19 cellular contexts compared by ENCODE assay signal in the genomic region with DNA sequence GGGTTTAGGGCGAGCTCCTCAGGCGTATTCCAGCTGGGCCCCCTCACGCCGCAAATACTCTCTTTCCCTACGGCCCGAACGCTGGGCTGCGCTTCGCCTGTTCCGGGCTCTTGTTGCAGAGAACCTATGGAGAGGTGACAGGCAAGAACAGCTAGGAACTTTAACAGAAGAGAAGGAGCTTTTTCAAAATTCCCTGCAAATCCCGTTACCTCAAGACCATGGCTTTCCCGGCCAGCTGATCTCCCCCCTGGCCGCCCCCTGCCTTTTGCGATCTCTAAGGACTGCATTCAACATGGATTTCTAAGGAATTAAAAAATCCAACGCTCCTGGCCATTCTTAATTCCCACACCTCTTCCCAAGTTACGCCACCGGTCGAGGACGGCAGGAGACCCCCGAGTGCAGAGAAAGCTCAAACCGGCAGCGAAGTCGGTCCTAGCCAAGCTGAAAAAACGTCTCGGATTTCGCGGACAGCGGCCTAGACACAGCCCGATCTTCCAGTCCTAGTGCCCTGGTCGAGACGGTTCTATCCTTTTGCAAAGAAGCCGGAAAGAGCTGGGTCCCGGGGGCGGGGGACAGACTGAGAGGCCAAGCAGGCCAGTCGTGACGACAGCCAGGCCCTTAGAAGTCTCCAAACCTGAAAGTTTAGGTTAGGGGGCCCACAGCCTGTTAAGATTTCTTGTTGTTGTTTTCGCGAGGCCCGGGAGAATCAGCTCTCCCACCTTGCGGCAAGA. TPM values are rescaled to one million over a fixed set of nuclear protein-coding genes. Genes with fewer than 3 reads are reported as not detected.
DNase-seq lines count a peak whose midpoint lies in the region; ATAC-seq, FAIRE-seq and TF ChIP-seq lines count a peak whose summit lies in the region.
"Had no signal": no experiment of that assay in that cellular context is flagged by ENCODE, and none has a peak within 500 bp of the region (broad histone marks: within the 10 kb centered on the region; RNA-seq: fewer than 3 reads in every experiment).

No MANE protein-coding gene starts in this region.

- H3K23me2 ChIP-seq in H1 (ENCODE audit: low read depth, low read length): peaks cover 5% of the 10 kb centered on the region; the same call in 1 of the 2 replicates

- H2BK5ac ChIP-seq in H1 (ENCODE audit: low read depth, low read length): no peak overlapping the region

- dilution Hi-C loops in mammary epithelial cell (cut with HindIII; ENCODE audit: low sequenced_read_pairs): no loop called here

- no peak overlapping the region for H2BK12ac ChIP-seq in H1 (ENCODE audit: low read depth, low read length)

- intact Hi-C loops in breast epithelium (cut with DNase I; ENCODE audit: low total_unique reads) (no loop called here), mammary epithelial cell (cut with micrococcal nuclease) (no loop called here)

- no peak overlapping the region for H3K56ac ChIP-seq in H1 (replicated peaks; ENCODE audit: insufficient read length, low read depth, low read length)

- H2BK20ac ChIP-seq in H1 (ENCODE audit: low read length): peak overlapping the region; percentile 72; the same call in 1 of the 2 replicates

- H3K4ac ChIP-seq in H1 (replicated peaks; ENCODE audit: insufficient read length, low read depth, low read length): no peak overlapping the region

- no peak overlapping the region for H4K5ac ChIP-seq in H1 (ENCODE audit: insufficient read length, low read depth, low read length)

- CTCF ChIA-PET in mammary epithelial cell (lab: Charles Lee; ENCODE audit: low non-redundant PET): no interaction called here
- CTCF ChIA-PET in H1 (lab: Charles Lee; ENCODE audit: partially characterized antibody): interaction anchor here (0.6 to 3.0 kb wide), 9 partner anchors 11 to 765 kb away, joined by 3 to 13 read pairs (median 4); no protein-coding TSS in a partner anchor

- 48% methylated on average over 30 of the region's 40 CpGs for WGBS in mammary epithelial cell (ENCODE audit: low coverage, missing lambda C conversion rate)
- 3% methylated on average over 33 of the region's 40 CpGs; no CpG with 5 or more reads in 1 of the 2 experiments for WGBS in H1 (ENCODE audit: extremely low coverage in 1 of 2, insufficient coverage in 1 of 2, insufficient read length in 1 of 2, insufficient replicate concordance in 2 of 2, low coverage in 1 of 2, low lambda C conversion rate in 2 of 2, missing lambda C conversion rate in 1 of 2), 2 experiments

- TF ChIP-seq CTCF in breast epithelium (IDR thresholded peaks at IDR 0.05) (no peak), mammary epithelial cell (conservative IDR thresholded peaks at IDR 0.05 in 1 of 2, IDR thresholded peaks at IDR 0.05 in 1 of 2; ENCODE audit: extremely low read depth in 1 of 2, insufficient read depth in 1 of 2, low read depth in 1 of 2, low read length in 2 of 2) (no peak), H1 (IDR thresholded peaks at IDR 0.05; ENCODE audit: control extremely low read depth in 1 of 3, insufficient read depth in 1 of 3, low read depth in 1 of 3, low read length in 3 of 3) (no peak), neural cell (IDR thresholded peaks at IDR 0.05; ENCODE audit: poor library complexity, severe bottlenecking) (no peak), coronary artery (IDR thresholded peaks at IDR 0.05) (no peak)

- H2BK120ac ChIP-seq in H1 (replicated peaks; ENCODE audit: low read depth, low read length): no peak overlapping the region

- TF ChIP-seq POLR2A in breast epithelium (IDR thresholded peaks at IDR 0.05): no peak
- no peak for TF ChIP-seq POLR2A in H1 (IDR thresholded peaks at IDR 0.05; ENCODE audit: control extremely low read depth in 1 of 2, low read depth in 2 of 2, low read length in 2 of 2)

- no TSS peak for BruUV-seq in mammary epithelial cell (replicated peaks; lab: Mats Ljungman, UMichigan)

- H4K20me1 ChIP-seq in mammary epithelial cell (ENCODE audit: insufficient read depth, low read length): no peaks in the 10 kb centered on the region
- H4K20me1 ChIP-seq in H1 (replicated peaks in 1 of 2; ENCODE audit: control insufficient read depth in 1 of 2, insufficient read depth in 2 of 2, low read length in 2 of 2): peaks cover 6 to 14% of the 10 kb centered on the region in 2 experiments
- H4K20me1 ChIP-seq in neural cell (ENCODE audit: insufficient read depth): no peaks in the 10 kb centered on the region

- H3K23ac ChIP-seq in H1 (ENCODE audit: insufficient read length): no peak overlapping the region

- H2AFZ ChIP-seq in mammary epithelial cell (ENCODE audit: low read depth, low read length): no peak overlapping the region
- H2AFZ ChIP-seq in H1 (ENCODE audit: low read length): peak overlapping the region; percentile 36; the same call in 1 of the 2 replicates
- no peak overlapping the region for H2AFZ ChIP-seq in neural cell (ENCODE audit: low read depth, low read length)

- no peaks in the 10 kb centered on the region for H3K9me2 ChIP-seq in neural cell (ENCODE audit: insufficient read depth, low read length)

- no peaks in the 10 kb centered on the region for H3K9me3 ChIP-seq in breast epithelium
- H3K9me3 ChIP-seq in mammary epithelial cell (replicated peaks; ENCODE audit: insufficient read depth, low read length): peaks cover 4% of the 10 kb centered on the region
- H3K9me3 ChIP-seq in H1 (ENCODE audit: insufficient read depth in 2 of 2, low read depth in 1 of 2, low read length in 1 of 2): peaks cover 0 to under 1% of the 10 kb centered on the region in 2 experiments; a peak in 1 of 4 replicates
- H3K9me3 ChIP-seq in neural cell (ENCODE audit: low read length): no peaks in the 10 kb centered on the region
- H3K9me3 ChIP-seq: thoracic aorta had no signal

- H3K14ac ChIP-seq in H1 (ENCODE audit: insufficient read length): no peak overlapping the region

- no peaks in the 10 kb centered on the region for H3K79me2 ChIP-seq in mammary epithelial cell (ENCODE audit: insufficient read depth, low read length)
- H3K79me2 ChIP-seq in H1 (ENCODE audit: control insufficient read depth in 1 of 2, insufficient read depth in 2 of 2, low read length in 2 of 2): no peaks in the 10 kb centered on the region
- H3K79me2 ChIP-seq in neural cell (replicated peaks; ENCODE audit: insufficient read depth, low read length): no peaks in the 10 kb centered on the region

- FAIRE-seq in H1 (lab: Jason Lieb, UNC): no peak

- TF ChIP-seq EP300 in H1 (IDR thresholded peaks at IDR 0.05; ENCODE audit: borderline replicate concordance in 1 of 2, low read depth in 2 of 2, low read length in 2 of 2): no peak
- TF ChIP-seq EP300 in neural cell (conservative IDR thresholded peaks at IDR 0.05; ENCODE audit: poor library complexity, severe bottlenecking): no peak

- in situ Hi-C loops in mammary epithelial cell (cut with MboI; ENCODE audit: low sequenced_read_pairs in 2 of 2): no loop called here

- no peak overlapping the region for H2AK5ac ChIP-seq in H1 (ENCODE audit: low read depth, low read length)

- DNase-seq in breast epithelium (ENCODE audit: low spot score in 2 of 2): no peak
- no peak for DNase-seq in mammary epithelial cell
- peak in 1 of 2 experiments; percentile 67 for DNase-seq in H1 (ENCODE audit: low read depth in 1 of 2, low spot score in 2 of 2)
- no peak for DNase-seq in NCI-H446 treated with DMSO at 0.1 percent for 48 hours (lab: John Stamatoyannopoulos, UW)
- DNase-seq in coronary artery (ENCODE audit: low spot score): no peak
- DNase-seq: activated CD4-positive, alpha-beta T cell treated with anti-CD3 and anti-CD28 coated beads for 36 hours; activated T-cell treated with anti-CD3 and anti-CD28 coated beads, Interleukin-2, amount 50 U/mL, for 48 hours; anterior cingulate cortex; effector CD4-positive, alpha-beta T cell; NCI-H446; Peyer's patch; stimulated activated CD4-positive, alpha-beta T cell treated with anti-CD3 and anti-CD28 coated beads, Interleukin-12 subunit alpha, Interleukin-12 subunit beta, amount 100 ng/mL, for 4 hours; T-helper 2 cell had no signal

- no peak overlapping the region for H4K91ac ChIP-seq in H1 (replicated peaks; ENCODE audit: insufficient read length, low read length)

- H3K27me3 ChIP-seq in breast epithelium: peaks cover 0 to 98% of the 10 kb centered on the region in 2 donors
- peaks cover 38% of the 10 kb centered on the region for H3K27me3 ChIP-seq in mammary epithelial cell (ENCODE audit: insufficient read depth, low read length)
- H3K27me3 ChIP-seq in H1 (replicated peaks in 1 of 4; ENCODE audit: control insufficient read depth in 3 of 4, extremely low read depth in 1 of 4, insufficient read depth in 3 of 4, low read length in 3 of 4): peaks cover 84 to 100% (median 100%) of the 10 kb centered on the region in 4 experiments
- peaks cover 100% of the 10 kb centered on the region for H3K27me3 ChIP-seq in neural cell (ENCODE audit: insufficient read depth, low read depth, low read length)

- POLR2A ChIA-PET in H1 (lab: Charles Lee; ENCODE audit: partially characterized antibody): interaction anchor here (0.8 to 2.7 kb wide), 6 partner anchors 9 to 287 kb away, joined by 3 to 7 read pairs (median 3); no protein-coding TSS in a partner anchor

- H3F3A ChIP-seq in neural cell (ENCODE audit: insufficient read depth, low read length, poor library complexity, severe bottlenecking): no peaks in the 10 kb centered on the region

- H3K27ac ChIP-seq in breast epithelium: peak overlapping the region; percentile 25 to 94
- no peak overlapping the region for H3K27ac ChIP-seq in mammary epithelial cell (ENCODE audit: insufficient read depth, low read depth, low read length)
- no peak overlapping the region for H3K27ac ChIP-seq in H1 (ENCODE audit: low read depth, low read length)
- H3K27ac ChIP-seq in neural cell (ENCODE audit: low read length): no peak overlapping the region
- H3K27ac ChIP-seq in coronary artery: no peak overlapping the region
- H3K27ac ChIP-seq: Peyer's patch, thoracic aorta had no signal

- H3K18ac ChIP-seq in H1 (ENCODE audit: extremely low read depth, low read length): peak overlapping the region; percentile 60

- TF ChIP-seq RAD21 in H1 (IDR thresholded peaks at IDR 0.05 in 1 of 2, conservative IDR thresholded peaks at IDR 0.05 in 1 of 2; ENCODE audit: low read depth in 2 of 2, low read length in 2 of 2) (no peak), neural cell (conservative IDR thresholded peaks at IDR 0.05) (no peak)

- no peak overlapping the region for H4K8ac ChIP-seq in H1 (ENCODE audit: extremely low read depth, insufficient read depth, low read length)

- ATAC-seq in GM19467 (IDR thresholded peaks at IDR 0.05; ENCODE audit: unreplicated experiment): no peak
- ATAC-seq in esophagus mucosa: no peak
- ATAC-seq: activated CD4-positive, alpha-beta T cell treated with anti-CD3 and anti-CD28 coated beads for 36 hours; left lobe of liver had no signal

- H3K4me1 ChIP-seq in breast epithelium: peaks cover 0 to 6% of the 10 kb centered on the region in 2 donors
- peaks cover 10% of the 10 kb centered on the region for H3K4me1 ChIP-seq in mammary epithelial cell (ENCODE audit: insufficient read depth, low read length)
- H3K4me1 ChIP-seq in H1 (replicated peaks in 1 of 4; ENCODE audit: control insufficient read depth in 3 of 4, insufficient read depth in 4 of 4, low read length in 3 of 4): peaks cover 13 to 56% (median 28%) of the 10 kb centered on the region in 4 experiments

- no peaks in the 10 kb centered on the region for H3K36me3 ChIP-seq in breast epithelium
- H3K36me3 ChIP-seq in mammary epithelial cell (ENCODE audit: insufficient read depth, low read length): no peaks in the 10 kb centered on the region
- peaks cover 0 to 2% (median 0%) of the 10 kb centered on the region in 4 experiments; a peak in 1 of 8 replicates for H3K36me3 ChIP-seq in H1 (ENCODE audit: control insufficient read depth in 2 of 4, insufficient read depth in 4 of 4, low read length in 3 of 4)
- H3K36me3 ChIP-seq in neural cell (ENCODE audit: insufficient read depth, low read length): no peaks in the 10 kb centered on the region
- H3K36me3 ChIP-seq: Peyer's patch, thoracic aorta had no signal

- H3K9ac ChIP-seq in mammary epithelial cell (ENCODE audit: insufficient read depth, low read length): no peak overlapping the region
- H3K9ac ChIP-seq in H1 (replicated peaks in 1 of 4; ENCODE audit: extremely low read depth in 1 of 4, low read depth in 3 of 4, low read length in 3 of 4): no peak overlapping the region
- no peak overlapping the region for H3K9ac ChIP-seq in neural cell (ENCODE audit: low read length)

- H3K79me1 ChIP-seq in H1 (ENCODE audit: low read depth, low read length): no peaks in the 10 kb centered on the region

- H3K4me2 ChIP-seq in mammary epithelial cell (ENCODE audit: insufficient read depth, low read depth, low read length) (no peak overlapping the region), H1 (ENCODE audit: insufficient read depth in 1 of 2, low read depth in 2 of 2, low read length in 2 of 2) (peak overlapping the region; percentile 62 to 83), neural cell (ENCODE audit: low read length) (no peak overlapping the region)

- no peak overlapping the region for H2BK15ac ChIP-seq in H1 (ENCODE audit: low read length)

- peak overlapping the region in 2 of 3 donors; percentile 63 to 84 for H3K4me3 ChIP-seq in breast epithelium
- H3K4me3 ChIP-seq in mammary epithelial cell (replicated peaks in 1 of 3; ENCODE audit: insufficient read depth in 1 of 3, low read depth in 2 of 3, low read length in 3 of 3): no peak overlapping the region
- H3K4me3 ChIP-seq in H1 (ENCODE audit: extremely low read depth in 1 of 4, insufficient read depth in 2 of 4, low read depth in 3 of 4, low read length in 4 of 4): peak overlapping the region; percentile 2 to 60 (median 36); a peak in 6 of 8 replicates
- no peak overlapping the region for H3K4me3 ChIP-seq in neural cell (ENCODE audit: low read length)
- H3K4me3 ChIP-seq in coronary artery: no peak overlapping the region
- H3K4me3 ChIP-seq: Peyer's patch, thoracic aorta had no signal

RNA-seq across cellular contexts. Expression of gene TBX15, which starts 1.0 kb away (rescaled TPM):
- total RNA-seq in breast epithelium: 10 to 100 TPM in 2 of 3 donors, 1 to 10 TPM in 1; 5.9 to 60.0 (median 34.1) TPM
- total RNA-seq in mammary epithelial cell: under 1 TPM in 1 of 2 donors, not detected in 1; 0.17 TPM
- 0.01 TPM for polyA plus RNA-seq in mammary epithelial cell
- 2.3 TPM for polyA minus RNA-seq in mammary epithelial cell
- total RNA-seq in H1 (2021; fragmentation: NEBNext Ultra II Directional; extraction: Animal tissue kit (Norgen Biotek cat#: 25700)): 0.24 and 0.42 TPM in 2 replicates
- 0.09 and 0.14 TPM in 2 replicates for polyA plus RNA-seq in H1 (2011; rRNA removed)
- polyA plus RNA-seq in H1 (2011; cell fraction: cytosol; rRNA removed): 0.14 TPM
- 0.19 TPM for polyA plus RNA-seq in H1 (2011; cell fraction: nucleus; rRNA removed)
- polyA plus RNA-seq in H1 (2012, experiment 1 of 2): 0.04 to 0.13 TPM (median 0.10 TPM) in 3 of 4 replicates, not detected in the other
- not detected for polyA plus RNA-seq in H1 (2012, experiment 2 of 2)
- polyA plus RNA-seq in H1 (2013, experiment 1 of 2): 0.12 TPM
- polyA plus RNA-seq in H1 (2013, experiment 2 of 2): 0.11 TPM
- 0.22 and 0.35 TPM in 2 replicates for polyA minus RNA-seq in H1 (2011; rRNA and poly(A)+ RNA removed)
- not detected for polyA minus RNA-seq in H1 (2011; cell fraction: cytosol; rRNA and poly(A)+ RNA removed)
- polyA minus RNA-seq in H1 (2011; cell fraction: nucleus; rRNA and poly(A)+ RNA removed): 0.40 TPM
- 0.10 TPM in 1 of 2 replicates, not detected in the other for polyA plus RNA-seq in neural cell
- polyA minus RNA-seq in neural cell: 0.23 TPM in 1 of 2 replicates, not detected in the other
- total RNA-seq in esophagus mucosa: not detected
- total RNA-seq: activated CD4-positive, alpha-beta T cell treated with anti-CD3 and anti-CD28 coated beads for 36 hours had no signal
- polyA plus RNA-seq: AG04450 had no signal

Comparison
In these comparisons a context has a peak if more than half of its experiments do, and no peak if none do; other contexts are left out.
1. H3K27ac ChIP-seq: peak in breast epithelium (2 of 2); none in mammary epithelial cell (single experiment), H1 (single experiment), neural cell (single experiment) and coronary artery (0 of 2).
2. H3K4me3 ChIP-seq: peak in breast epithelium (2 of 3) and H1 (4 of 4); none in mammary epithelial cell (0 of 3), neural cell (single experiment) and coronary artery (single experiment).
3. H3K4me2 ChIP-seq: peak in H1 (2 of 2); none in mammary epithelial cell (single experiment) and neural cell (single experiment).